In genomic region chr2:73926493-73927327, GRCh38 we compare ENCODE assay signal across 8 cellular contexts. TPM values are rescaled to one million over a fixed set of nuclear protein-coding genes. Genes with fewer than 3 reads are reported as not detected.
DNase-seq lines count a peak whose midpoint lies in the region; ATAC-seq and TF ChIP-seq lines count a peak whose summit lies in the region.

Gene DGUOK, plus strand, starts transcription at chr2:73926880. Its CDS starts 31 bp downstream, at chr2:73926911.

- peak; percentile 98 for DNase-seq in AG20443 (ENCODE audit: low spot score)
- DNase-seq in NCI-H510A (lab: John Stamatoyannopoulos, UW), result peak; percentile 97
- peak; percentile 94 for DNase-seq in activated CD4-positive, alpha-beta T cell treated with anti-CD3 and anti-CD28 coated beads for 1 hour
- DNase-seq in cerebellum (ENCODE audit: low spot score), result peak; percentile 96
- peak; percentile 99 for DNase-seq in islet precursor cell
- DNase-seq in stimulated activated CD4-positive, alpha-beta T cell treated with anti-CD3 and anti-CD28 coated beads, Interleukin-12 subunit alpha, Interleukin-12 subunit beta, amount 100 ng/mL, for 48 hours (ENCODE audit: low read depth in 2 of 3, low spot score in 1 of 3), result peak; percentile 93 to 97 (median 95)

- peak; percentile 99 for ATAC-seq in HG03432 (IDR thresholded peaks at IDR 0.05; ENCODE audit: unreplicated experiment)

- TF ChIP-seq POLR2A in GM19099 (IDR thresholded peaks at IDR 0.05; ENCODE audit: extremely low read depth, insufficient read length, low read depth), result peak; percentile 88

RNA-seq across cellular contexts. Expression of gene DGUOK, which starts in this region (rescaled TPM):
- 39.7 TPM for total RNA-seq in cerebellum

Comparison
In these comparisons a context has a peak if more than half of its experiments do, and no peak if none do; other contexts are left out.
1. Peak in every context shown above with its lines: DNase-seq and ATAC-seq.